In genomic region chr16:667780-668518, GRCh38 we compare ENCODE assay signal across 8 cellular contexts. TPM values are rescaled to one million over a fixed set of nuclear protein-coding genes. Genes with fewer than 3 reads are reported as not detected.
A peak's percentile ranks its signal among the peaks of the same experiment; 100 is the strongest.
DNase-seq lines count a peak whose midpoint lies in the region; ATAC-seq and TF ChIP-seq lines count a peak whose summit lies in the region.

Gene RHOT2 (plus strand): TSS chr16:668132. CDS start chr16:668200, 68 bp downstream.

- peaks cover 16% of the 10 kb centered on the region for H3K36me3 Mint-ChIP-seq in activated naive CD4-positive, alpha-beta T cell treated with anti-CD3 and anti-CD28 coated beads for 36 hours (ENCODE audit: low read depth)

- H3K36me3 ChIP-seq in SK-N-MC (ENCODE audit: insufficient read depth, low read length) (peaks cover 37% of the 10 kb centered on the region; the same call in 1 of the 2 replicates), gastroesophageal sphincter (peaks cover 0 to 41% of the 10 kb centered on the region in 2 donors)

- intact Hi-C loops in activated naive CD4-positive, alpha-beta T cell treated with anti-CD3 and anti-CD28 coated beads for 36 hours (cut with micrococcal nuclease): loop anchor here (1.0 to 5.0 kb wide), 4 partner anchors 12 to 276 kb away; partner anchors contain the start of genes STUB1, WDR24 and WDR90

- no peak for TF ChIP-seq EP300 in gastroesophageal sphincter (IDR thresholded peaks at IDR 0.05)

- DNase-seq in GDM1 (lab: John Stamatoyannopoulos, UW): peak; percentile 90
- peak; percentile 90 for DNase-seq in HEK293T (ENCODE audit: extremely low spot score)
- peak; percentile 90 for DNase-seq in NB4 (ENCODE audit: low read depth)
- DNase-seq in SK-N-MC (ENCODE audit: low read depth, low spot score): no peak
- peak; percentile 94 for DNase-seq in activated naive CD4-positive, alpha-beta T cell treated with anti-CD3 and anti-CD28 coated beads for 36 hours
- peak in 55 of 56 donors; percentile 18 to 96 (median 84) for DNase-seq in nucleus accumbens (lab: John Stamatoyannopoulos, UW)
- DNase-seq in substantia nigra (lab: John Stamatoyannopoulos, UW): peak; percentile 51 to 96 (median 87)

- H3K4me3 Mint-ChIP-seq in activated naive CD4-positive, alpha-beta T cell treated with anti-CD3 and anti-CD28 coated beads for 36 hours: peak within 1 kb of the TSS; percentile 78

- CTCF ChIA-PET in HEK293T (lab: Yijun Ruan, JAX): interaction anchor here (0.7 to 1.0 kb wide), 2 partner anchors 15 to 22 kb away, joined by 3 read pairs; partner anchors contain the start of gene WDR24
- CTCF ChIA-PET in activated naive CD4-positive, alpha-beta T cell treated with anti-CD3 and anti-CD28 coated beads for 36 hours (lab: Charles Lee): interaction anchor here (0.6 to 1.6 kb wide), 5 partner anchors 8 to 475 kb away, joined by 3 read pairs; no protein-coding TSS in a partner anchor

- peak within 1 kb of the TSS; percentile 65 for H3K4me3 ChIP-seq in NB4 (ENCODE audit: low read depth, low read length)
- H3K4me3 ChIP-seq in SK-N-MC: peak within 1 kb of the TSS; percentile 94
- peak within 1 kb of the TSS; percentile 76 to 97 for H3K4me3 ChIP-seq in gastroesophageal sphincter

- WGBS in gastroesophageal sphincter (ENCODE audit: low coverage in 1 of 2), 2 donors: 0% methylated on average over 2 of the region's 78 CpGs; no CpG with 5 or more reads in 1 of the 2 donors

- peak within 1 kb of the TSS; percentile 83 for H3K27ac Mint-ChIP-seq in activated naive CD4-positive, alpha-beta T cell treated with anti-CD3 and anti-CD28 coated beads for 36 hours

- H3K27me3 Mint-ChIP-seq in activated naive CD4-positive, alpha-beta T cell treated with anti-CD3 and anti-CD28 coated beads for 36 hours (ENCODE audit: low read depth): no peaks in the 10 kb centered on the region

- POLR2A ChIA-PET in HEK293T (lab: Yijun Ruan, JAX): interaction anchor here (0.9 to 3.0 kb wide), 5 partner anchors 11 to 32 kb away, joined by 3 to 13 read pairs (median 4); partner anchors contain the start of genes METTL26 and WDR90

- H3K9me3 ChIP-seq in SK-N-MC (ENCODE audit: low read depth, low read length): no peaks in the 10 kb centered on the region
- H3K9me3 ChIP-seq in gastroesophageal sphincter: no peaks in the 10 kb centered on the region

- TF ChIP-seq POLR2A in NB4 (IDR thresholded peaks at IDR 0.05; ENCODE audit: extremely low read depth, insufficient read length): peak; percentile 47
- TF ChIP-seq POLR2A in gastroesophageal sphincter (IDR thresholded peaks at IDR 0.05): peak; percentile 49 to 79

- no peaks in the 10 kb centered on the region for H3K9me3 Mint-ChIP-seq in activated naive CD4-positive, alpha-beta T cell treated with anti-CD3 and anti-CD28 coated beads for 36 hours

- TF ChIP-seq CTCF in NB4 (IDR thresholded peaks at IDR 0.05; ENCODE audit: low read depth, low read length) (peak; percentile 48), gastroesophageal sphincter (IDR thresholded peaks at IDR 0.05) (peak in 3 of 4 experiments; percentile 95 to 99 (median 96))

- H3K4me1 ChIP-seq in gastroesophageal sphincter: peaks cover 0 to 31% (median 11%) of the 10 kb centered on the region in 3 donors

- no peaks in the 10 kb centered on the region for H3K27me3 ChIP-seq in gastroesophageal sphincter

- H3K27ac ChIP-seq in SK-N-MC (peak within 1 kb of the TSS; percentile 83), gastroesophageal sphincter (peak within 1 kb of the TSS; percentile 83 to 93 (median 91)), substantia nigra (ENCODE audit: low read depth, low read length, poor library complexity, severe bottlenecking) (peak within 1 kb of the TSS; percentile 84)

- peak; percentile 98 for ATAC-seq in gastroesophageal sphincter

- H3K9ac ChIP-seq in SK-N-MC (ENCODE audit: insufficient read length): peak within 1 kb of the TSS; percentile 98

- peaks cover 11% of the 10 kb centered on the region for H3K4me1 Mint-ChIP-seq in activated naive CD4-positive, alpha-beta T cell treated with anti-CD3 and anti-CD28 coated beads for 36 hours (ENCODE audit: low read depth)

TF ChIP-seq in HEK293T, 16 proteins besides CTCF, POLR2A, EP300 and RAD21:
- peak; percentile 70; the same call in 1 of the 2 replicates for TF ChIP-seq FOXM1 (IDR thresholded peaks at IDR 0.05; ENCODE audit: borderline replicate concordance)
- peak; percentile 80 for TF ChIP-seq ARNT (IDR thresholded peaks at IDR 0.05)
- TF ChIP-seq HDGF (IDR thresholded peaks at IDR 0.05; ENCODE audit: borderline replicate concordance): no peak
- TF ChIP-seq L3MBTL2 (conservative IDR thresholded peaks at IDR 0.05): no peak
- TF ChIP-seq FOXA1 (IDR thresholded peaks at IDR 0.05): no peak
- no peak for TF ChIP-seq FOXK2 (IDR thresholded peaks at IDR 0.05)
- TF ChIP-seq CTBP1 (IDR thresholded peaks at IDR 0.05; ENCODE audit: borderline replicate concordance): no peak

RNA-seq across cellular contexts. Expression of gene RHOT2, which starts in this region (rescaled TPM):
- 10 to 100 TPM; 81.9 to 84.0 TPM for total RNA-seq in activated naive CD4-positive, alpha-beta T cell treated with anti-CD3 and anti-CD28 coated beads for 36 hours
- 10 to 100 TPM; 50.2 to 64.0 (median 55.0) TPM for total RNA-seq in gastroesophageal sphincter
